Comparison of ENCODE assay signal across 14 cellular contexts in genomic region chr18:55244520-55244919, GRCh38.
DNase-seq lines count a peak whose midpoint lies in the region; ATAC-seq, FAIRE-seq and TF ChIP-seq lines count a peak whose summit lies in the region.
"Had no signal": no experiment of that assay in that cellular context is flagged by ENCODE, and none has a peak within 500 bp of the region (broad histone marks: within the 10 kb centered on the region; RNA-seq: fewer than 3 reads in every experiment).

No MANE protein-coding gene starts in this region.

- H2BK120ac ChIP-seq in IMR-90 (ENCODE audit: low read depth, low read length) = no peak overlapping the region

- H3K79me1 ChIP-seq in IMR-90 (ENCODE audit: low read depth in 1 of 2, low read length in 2 of 2) = peaks cover 11 to 37% of the 10 kb centered on the region in 2 experiments

- H3K18ac ChIP-seq in IMR-90 (ENCODE audit: low read depth, low read length) = no peak overlapping the region

- no peak overlapping the region for H3K4me3 Mint-ChIP-seq in mesothelial cell of epicardium
- no peak overlapping the region for H3K4me3 Mint-ChIP-seq in activated CD8-positive, alpha-beta memory T cell treated with anti-CD3 and anti-CD28 coated beads, Interleukin-2, amount 10 ng/mL, durations not matched to agents 7 days and 5 days
- H3K4me3 Mint-ChIP-seq: activated CD4-positive, alpha-beta T cell treated with anti-CD3 and anti-CD28 coated beads, Interleukin-2, amount 10 ng/mL, durations not matched to agents 7 days and 5 days; T-helper 1 cell treated with Interleukin-12 subunit alpha and Interleukin-12 subunit beta and Interleukin-4 antibody, amounts not matched to agents 30 μg/mL and 1 μg/mL, for 36 hours had no signal

- peaks cover 52% of the 10 kb centered on the region for H3K4me1 Mint-ChIP-seq in mesothelial cell of epicardium
- peaks cover 17% of the 10 kb centered on the region for H3K4me1 Mint-ChIP-seq in activated CD8-positive, alpha-beta memory T cell treated with anti-CD3 and anti-CD28 coated beads, Interleukin-2, amount 10 ng/mL, durations not matched to agents 7 days and 5 days

- no peak for TF ChIP-seq POLR2A in IMR-90 (IDR thresholded peaks at IDR 0.05; ENCODE audit: low read depth, low read length)

- no peak overlapping the region for H4K91ac ChIP-seq in IMR-90 (ENCODE audit: insufficient read depth, low read depth, low read length)

- no peaks in the 10 kb centered on the region for H3K9me3 Mint-ChIP-seq in mesothelial cell of epicardium
- peaks cover 2% of the 10 kb centered on the region for H3K9me3 Mint-ChIP-seq in activated CD8-positive, alpha-beta memory T cell treated with anti-CD3 and anti-CD28 coated beads, Interleukin-2, amount 10 ng/mL, durations not matched to agents 7 days and 5 days (ENCODE audit: low read depth)
- H3K9me3 Mint-ChIP-seq: activated CD4-positive, alpha-beta T cell treated with anti-CD3 and anti-CD28 coated beads, Interleukin-2, amount 10 ng/mL, durations not matched to agents 7 days and 5 days; T-helper 1 cell treated with Interleukin-12 subunit alpha and Interleukin-12 subunit beta and Interleukin-4 antibody, amounts not matched to agents 30 μg/mL and 1 μg/mL, for 36 hours had no signal

- no peaks in the 10 kb centered on the region for H3K27me3 Mint-ChIP-seq in mesothelial cell of epicardium (ENCODE audit: low read depth)
- H3K27me3 Mint-ChIP-seq in activated CD8-positive, alpha-beta memory T cell treated with anti-CD3 and anti-CD28 coated beads, Interleukin-2, amount 10 ng/mL, durations not matched to agents 7 days and 5 days = peaks cover 3% of the 10 kb centered on the region

- H3K36me3 ChIP-seq in IMR-90 (ENCODE audit: control insufficient read depth, insufficient read depth, low read length) (peaks cover 7% of the 10 kb centered on the region), kidney (ENCODE audit: control insufficient read depth in 1 of 2, insufficient read depth in 2 of 2, low read length in 2 of 2) (no peaks in the 10 kb centered on the region)

- no peak overlapping the region for H2AFZ ChIP-seq in IMR-90 (replicated peaks; ENCODE audit: low read length, poor library complexity)
- H2AFZ ChIP-seq: PC-9 had no signal

- peaks cover 13% of the 10 kb centered on the region for H3K4me1 ChIP-seq in IMR-90 (ENCODE audit: control insufficient read depth, insufficient read depth, low read length)
- peaks cover 0 to 7% of the 10 kb centered on the region in 2 donors for H3K4me1 ChIP-seq in kidney (ENCODE audit: control insufficient read depth in 1 of 2, insufficient read depth in 1 of 2, low read depth in 1 of 2, low read length in 2 of 2)

- H3K4me2 ChIP-seq in IMR-90 (ENCODE audit: low read depth, low read length) = no peak overlapping the region
- H3K4me2 ChIP-seq: PC-9 had no signal

- no peak overlapping the region for H2BK20ac ChIP-seq in IMR-90 (ENCODE audit: low read depth, low read length)

- H3K23ac ChIP-seq in IMR-90 (ENCODE audit: low read depth, low read length) = no peak overlapping the region; the same call in 1 of the 2 replicates

- no TSS peak for BruUV-seq in IMR-90 (replicated peaks; lab: Mats Ljungman, UMichigan)

- no peak overlapping the region for H3K56ac ChIP-seq in IMR-90 (ENCODE audit: extremely low read depth, insufficient read depth, low read length)

- H4K5ac ChIP-seq in IMR-90 (ENCODE audit: low read depth, low read length) = no peak overlapping the region

- H3K27me3 ChIP-seq in IMR-90 (ENCODE audit: control insufficient read depth, insufficient read depth, low read length) = no peaks in the 10 kb centered on the region
- H3K27me3 ChIP-seq: cardiac muscle cell had no signal

- no peak for ATAC-seq in IMR-90 (ENCODE audit: low read depth)
- ATAC-seq in activated CD8-positive, alpha-beta memory T cell treated with anti-CD3 and anti-CD28 coated beads, Interleukin-2, amount 10 ng/mL, durations not matched to agents 7 days and 5 days = no peak

- WGBS in IMR-90 (ENCODE audit: extremely low coverage in 2 of 2, insufficient read length in 1 of 2), 2 experiments = 40% methylated on average over 1 of the region's 5 CpGs; no CpG with 5 or more reads in 1 of the 2 experiments

- POLR2A ChIA-PET in IMR-90 (lab: Charles Lee; ENCODE audit: unreplicated experiment) = no interaction called here

- no peak overlapping the region for H3K27ac ChIP-seq in IMR-90 (ENCODE audit: insufficient read depth, low read length)
- peak overlapping the region; percentile 59 for H3K27ac ChIP-seq in temporal lobe (ENCODE audit: low read depth, low read length)
- peak overlapping the region in 1 of 2 donors; percentile 18 for H3K27ac ChIP-seq in kidney (ENCODE audit: low read depth in 2 of 2, low read length in 2 of 2)
- H3K27ac ChIP-seq: C4-2B, cardiac muscle cell, PC-9 had no signal

- intact Hi-C loops in IMR-90 (cut with micrococcal nuclease) = loop anchor here (2.0 kb wide), 1 partner anchor 74 kb away; no protein-coding TSS in a partner anchor
- intact Hi-C loops in kidney (cut with DNase I) = no loop called here

- H3K9me3 ChIP-seq in IMR-90 (ENCODE audit: control insufficient read depth, insufficient read depth, low read length) (no peaks in the 10 kb centered on the region), kidney (ENCODE audit: control insufficient read depth in 1 of 2, low read length in 2 of 2) (no peaks in the 10 kb centered on the region)

- TF ChIP-seq CTCF in IMR-90 (conservative IDR thresholded peaks at IDR 0.05; ENCODE audit: low read depth, low read length) (no peak), mesothelial cell of epicardium (IDR thresholded peaks at IDR 0.05; ENCODE audit: unreplicated experiment) (no peak), kidney (IDR thresholded peaks at IDR 0.05; ENCODE audit: borderline replicate concordance, extremely low read depth, insufficient read depth) (no peak)

- H2BK15ac ChIP-seq in IMR-90 (ENCODE audit: low read depth, low read length) = no peak overlapping the region

- no peak overlapping the region for H3K4ac ChIP-seq in IMR-90 (ENCODE audit: low read depth, low read length)

- no peak overlapping the region for H2AK5ac ChIP-seq in IMR-90 (ENCODE audit: low read depth, low read length)

- H2AK9ac ChIP-seq in IMR-90 (replicated peaks; ENCODE audit: low read depth, low read length, poor library complexity) = no peak overlapping the region

- no peak for FAIRE-seq in kidney (lab: Jason Lieb, UNC)

- no peak overlapping the region for H3K14ac ChIP-seq in IMR-90 (replicated peaks; ENCODE audit: low read depth, low read length)

- no peak for TF ChIP-seq RAD21 in IMR-90 (IDR thresholded peaks at IDR 0.05; ENCODE audit: low read length)

- DNase-seq in IMR-90 (peak; percentile 32), dermis blood vessel endothelial cell (peak; percentile 55), mesothelial cell of epicardium (ENCODE audit: low spot score in 2 of 2, unreplicated experiment in 2 of 2) (no peak), NCI-H1092 treated with DMSO at 0.1 percent for 48 hours (lab: John Stamatoyannopoulos, UW) (no peak), kidney (no peak), HuH-7.5 (ENCODE audit: low spot score) (no peak)
- DNase-seq in activated CD8-positive, alpha-beta memory T cell treated with anti-CD3 and anti-CD28 coated beads, Interleukin-2, amount 10 ng/mL, durations not matched to agents 7 days and 5 days = no peak
- DNase-seq: activated CD4-positive, alpha-beta T cell treated with anti-CD3 and anti-CD28 coated beads, Interleukin-2, amount 10 ng/mL, durations not matched to agents 7 days and 5 days; NCI-H2029 treated with DMSO at 0.1 percent for 48 hours; PC-9 had no signal

- H3K36me3 Mint-ChIP-seq in mesothelial cell of epicardium = peaks cover 14% of the 10 kb centered on the region
- peaks cover 2% of the 10 kb centered on the region for H3K36me3 Mint-ChIP-seq in activated CD8-positive, alpha-beta memory T cell treated with anti-CD3 and anti-CD28 coated beads, Interleukin-2, amount 10 ng/mL, durations not matched to agents 7 days and 5 days

- in situ Hi-C loops in IMR-90 (cut with MboI; ENCODE audit: low sequenced_read_pairs) = loop anchor here (25.0 kb wide), 1 partner anchor 168 kb away; no protein-coding TSS in a partner anchor

- peaks cover 15% of the 10 kb centered on the region for H3K9me1 ChIP-seq in IMR-90 (ENCODE audit: insufficient read depth, low read length)

- dilution Hi-C loops in IMR-90 (cut with HindIII; ENCODE audit: low sequenced_read_pairs, unreplicated experiment) = no loop called here

- CTCF ChIA-PET in IMR-90 (lab: Yijun Ruan, JAX) = interaction anchor here (0.6 to 3.0 kb wide), 3 partner anchors 10 to 143 kb away, joined by 3 to 12 read pairs (median 3); no protein-coding TSS in a partner anchor
- CTCF ChIA-PET in activated CD8-positive, alpha-beta memory T cell treated with anti-CD3 and anti-CD28 coated beads, Interleukin-2, amount 10 ng/mL, durations not matched to agents 7 days and 5 days (lab: Charles Lee) = interaction anchor here (0.9 kb wide), 1 partner anchor 10 kb away, joined by 3 read pairs; no protein-coding TSS in a partner anchor

- no peak overlapping the region for H2BK5ac ChIP-seq in IMR-90 (ENCODE audit: low read depth, low read length, poor library complexity, severe bottlenecking)

- no peak overlapping the region for H4K8ac ChIP-seq in IMR-90 (ENCODE audit: low read depth in 2 of 2, low read length in 2 of 2)

- no peak overlapping the region for H3K4me3 ChIP-seq in IMR-90 (ENCODE audit: insufficient read depth, low read depth, low read length)
- no peak overlapping the region for H3K4me3 ChIP-seq in kidney (ENCODE audit: low read length in 2 of 2)
- H3K4me3 ChIP-seq: cardiac muscle cell, PC-9 had no signal

- H3K9ac ChIP-seq in IMR-90 (ENCODE audit: low read depth, low read length) (no peak overlapping the region), kidney (ENCODE audit: low read length in 2 of 2) (no peak overlapping the region)

- H3K27ac Mint-ChIP-seq in mesothelial cell of epicardium = peak overlapping the region; percentile 87
- no peak overlapping the region for H3K27ac Mint-ChIP-seq in activated CD8-positive, alpha-beta memory T cell treated with anti-CD3 and anti-CD28 coated beads, Interleukin-2, amount 10 ng/mL, durations not matched to agents 7 days and 5 days
- H3K27ac Mint-ChIP-seq: activated CD4-positive, alpha-beta T cell treated with anti-CD3 and anti-CD28 coated beads, Interleukin-2, amount 10 ng/mL, durations not matched to agents 7 days and 5 days; T-helper 1 cell treated with Interleukin-12 subunit alpha and Interleukin-12 subunit beta and Interleukin-4 antibody, amounts not matched to agents 30 μg/mL and 1 μg/mL, for 36 hours had no signal

- no peaks in the 10 kb centered on the region for H4K20me1 ChIP-seq in IMR-90 (ENCODE audit: insufficient read depth, low read length)

TF ChIP-seq in IMR-90, 13 proteins besides CTCF, POLR2A, EP300 and RAD21:
- TF ChIP-seq FOS (IDR thresholded peaks at IDR 0.05; ENCODE audit: low read depth, low read length) = no peak

Comparison
In these comparisons a context has a peak if more than half of its experiments do, and no peak if none do; other contexts are left out.
1. DNase-seq: peak in IMR-90 (single experiment) and dermis blood vessel endothelial cell (single experiment); none in mesothelial cell of epicardium (0 of 2), NCI-H1092 treated with DMSO at 0.1 percent for 48 hours (single experiment), kidney (single experiment), activated CD8-positive, alpha-beta memory T cell treated with anti-CD3 and anti-CD28 coated beads, Interleukin-2, amount 10 ng/mL, durations not matched to agents 7 days and 5 days (single experiment) and HuH-7.5 (single experiment).